ENCODE assay signal across 26 cellular contexts in the genomic region with DNA sequence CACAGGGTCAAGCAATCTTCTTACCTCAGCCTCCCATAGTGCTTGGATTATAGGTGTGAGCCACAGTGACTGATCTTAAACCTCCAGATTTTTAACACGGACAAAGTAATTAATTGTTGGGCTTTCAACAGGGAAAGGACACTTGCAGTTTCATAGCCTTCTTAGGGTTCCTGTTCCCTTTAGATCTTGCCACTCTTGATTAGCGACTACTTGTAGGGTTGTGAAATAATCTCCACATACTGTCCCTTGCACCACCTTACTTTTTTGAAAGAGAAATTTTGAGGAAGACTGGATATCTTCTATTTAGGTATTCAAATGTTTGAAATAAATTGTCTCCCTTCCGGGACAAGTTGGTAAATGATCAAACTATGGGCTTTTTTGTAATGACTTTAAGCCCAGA.
"Had no signal": no experiment of that assay in that cellular context is flagged by ENCODE, and none has a peak within 500 bp of the region (broad histone marks: within the 10 kb centered on the region; RNA-seq: fewer than 3 reads in every experiment).

No MANE protein-coding gene starts in this region.

- H3K4me3 ChIP-seq: cardiac muscle cell, Peyer's patch had no signal

- H3K9me3 Mint-ChIP-seq: activated CD4-positive, alpha-beta memory T cell treated with anti-CD3 and anti-CD28 coated beads for 36 hours; activated CD4-positive, alpha-beta T cell treated with anti-CD3 and anti-CD28 coated beads, Interleukin-2, amount 10 ng/mL, durations not matched to agents 7 days and 5 days; activated naive CD4-positive, alpha-beta T cell treated with anti-CD3 and anti-CD28 coated beads for 36 hours; activated T-helper 17 cell treated with anti-CD3 and anti-CD28 coated beads, Interleukin-2, amount 50 U/mL, for 72 hours; T-cell had no signal

- H3K36me3 Mint-ChIP-seq: activated CD4-positive, alpha-beta memory T cell treated with anti-CD3 and anti-CD28 coated beads for 36 hours; activated naive CD8-positive, alpha-beta T cell; T-cell had no signal

- H3K4me3 Mint-ChIP-seq: activated CD4-positive, alpha-beta memory T cell treated with anti-CD3 and anti-CD28 coated beads for 36 hours; activated CD4-positive, alpha-beta T cell treated with anti-CD3 and anti-CD28 coated beads, Interleukin-2, amount 10 ng/mL, durations not matched to agents 7 days and 5 days; activated naive CD4-positive, alpha-beta T cell treated with anti-CD3 and anti-CD28 coated beads for 36 hours; activated naive CD8-positive, alpha-beta T cell; activated T-helper 17 cell treated with anti-CD3 and anti-CD28 coated beads, Interleukin-2, amount 50 U/mL, for 72 hours; T-cell had no signal

- H3K4me1 Mint-ChIP-seq: activated CD4-positive, alpha-beta T cell treated with anti-CD3 and anti-CD28 coated beads, Interleukin-2, amount 10 ng/mL, durations not matched to agents 7 days and 5 days; activated T-helper 17 cell treated with anti-CD3 and anti-CD28 coated beads, Interleukin-2, amount 50 U/mL, for 72 hours; T-cell had no signal

- H3K27ac ChIP-seq: brain microvascular endothelial cell, cardiac muscle cell, Peyer's patch, RWPE1, VCaP had no signal

- H3K27me3 ChIP-seq: brain microvascular endothelial cell, cardiac muscle cell, Peyer's patch had no signal

- H3K9me3 ChIP-seq: Peyer's patch had no signal

- ATAC-seq: activated T-helper 17 cell treated with anti-CD3 and anti-CD28 coated beads, Interleukin-2, amount 50 U/mL, for 72 hours; T-cell had no signal

- H3K36me3 ChIP-seq: brain microvascular endothelial cell, cardiac muscle cell, Peyer's patch had no signal

- H3K27ac Mint-ChIP-seq: activated CD4-positive, alpha-beta memory T cell treated with anti-CD3 and anti-CD28 coated beads for 36 hours; activated CD4-positive, alpha-beta T cell treated with anti-CD3 and anti-CD28 coated beads, Interleukin-2, amount 10 ng/mL, durations not matched to agents 7 days and 5 days; activated naive CD4-positive, alpha-beta T cell treated with anti-CD3 and anti-CD28 coated beads for 36 hours; activated naive CD8-positive, alpha-beta T cell; activated T-helper 17 cell treated with anti-CD3 and anti-CD28 coated beads, Interleukin-2, amount 50 U/mL, for 72 hours; T-cell had no signal

- H3K4me1 ChIP-seq: Peyer's patch had no signal

- DNase-seq: activated CD4-positive, alpha-beta memory T cell treated with anti-CD3 and anti-CD28 coated beads for 36 hours; activated CD4-positive, alpha-beta T cell treated with anti-CD3 and anti-CD28 coated beads, Interleukin-2, amount 10 ng/mL, durations not matched to agents 7 days and 5 days; activated CD4-positive, CD25-positive, alpha-beta regulatory T cell; activated CD8-positive, alpha-beta memory T cell treated with anti-CD3 and anti-CD28 coated beads for 24 hours; activated gamma-delta T cell; activated naive CD4-positive, alpha-beta T cell treated with anti-CD3 and anti-CD28 coated beads for 36 hours; activated T-cell treated with anti-CD3 and anti-CD28 coated beads, Interleukin-2, amount 50 U/mL, for 48 hours; amygdala; brain microvascular endothelial cell; cerebellar nuclear complex; NCI-H1105 treated with DMSO at 0.1 percent for 48 hours; NCI-H1436 treated with DMSO at 0.1 percent for 48 hours; NCI-H187; NCI-H2081; NCI-H446; NCI-H524; Peyer's patch; Right ventricle myocardium superior; T-cell; T-helper 2 cell; T1000 had no signal
